ENCODE assay signal across 9 cellular contexts in the genomic region with DNA sequence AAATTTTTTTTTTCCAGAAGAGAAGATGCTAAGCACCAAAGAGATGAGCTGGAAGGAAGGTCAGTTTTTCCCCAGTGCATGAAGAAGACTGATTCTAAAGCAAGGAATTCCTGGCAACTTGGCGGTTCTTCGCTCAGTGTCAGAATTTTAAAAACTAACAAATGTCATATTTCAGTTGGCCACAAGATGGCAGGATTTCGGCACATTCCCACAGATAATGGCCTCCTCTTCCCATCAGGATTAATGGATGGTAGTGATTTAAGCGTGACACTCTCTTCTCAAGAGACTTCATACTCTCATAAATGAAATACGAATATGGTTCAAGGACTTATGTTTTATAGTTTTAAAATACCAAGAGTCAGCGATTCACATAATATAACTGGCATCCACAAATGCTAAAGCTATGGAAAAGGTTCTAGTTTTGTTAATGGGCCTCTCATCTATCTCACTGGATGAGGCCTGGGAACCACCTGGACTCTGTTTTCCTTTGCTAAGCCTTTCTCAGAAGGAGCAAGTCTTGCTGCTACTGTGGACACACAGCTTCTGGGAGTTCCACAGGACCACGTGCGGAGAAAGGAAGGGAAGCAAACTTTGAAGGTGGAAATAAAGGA. TPM values are rescaled to one million over a fixed set of nuclear protein-coding genes. Genes with fewer than 3 reads are reported as not detected.
A peak's percentile ranks its signal among the peaks of the same experiment; 100 is the strongest.
DNase-seq lines count a peak whose midpoint lies in the region; ATAC-seq and TF ChIP-seq lines count a peak whose summit lies in the region.
"Had no signal": no experiment of that assay in that cellular context is flagged by ENCODE, and none has a peak within 500 bp of the region (broad histone marks: within the 10 kb centered on the region; RNA-seq: fewer than 3 reads in every experiment).

No MANE protein-coding gene starts in this region.

- no peaks in the 10 kb centered on the region for H3K27me3 ChIP-seq in kidney epithelial cell (ENCODE audit: control insufficient read depth, insufficient read depth, low read length)
- H3K27me3 ChIP-seq in uterus = no peaks in the 10 kb centered on the region

- no peaks in the 10 kb centered on the region for H3K9me3 ChIP-seq in uterus

- ATAC-seq in GM21526 (IDR thresholded peaks at IDR 0.05; ENCODE audit: low FRiP score, unreplicated experiment) = no peak

- H3K27ac ChIP-seq in uterus = peak overlapping the region; percentile 80 to 83

- H3K27ac Mint-ChIP-seq in activated naive CD4-positive, alpha-beta T cell treated with anti-CD3 and anti-CD28 coated beads, Interleukin-2, amount 50 U/mL, for 24 hours = peak overlapping the region; percentile 44
- peak overlapping the region in 2 of 5 experiments; percentile 14 to 79 for H3K27ac Mint-ChIP-seq in brain
- H3K27ac Mint-ChIP-seq: dendritic cell treated with granulocyte-macrophage colony-stimulating factor and Interleukin-4, amounts not matched to agents 40 ng/mL and 50 ng/mL, for 4 days had no signal

- intact Hi-C loops in uterus (cut with DNase I; ENCODE audit: low total_unique reads) = loop anchor here (10.0 kb wide), 2 partner anchors 309 to 431 kb away; a partner anchor contains a TSS

- TF ChIP-seq POLR2A in uterus (IDR thresholded peaks at IDR 0.05) = no peak

- H3K36me3 Mint-ChIP-seq in activated naive CD4-positive, alpha-beta T cell treated with anti-CD3 and anti-CD28 coated beads, Interleukin-2, amount 50 U/mL, for 24 hours = no peaks in the 10 kb centered on the region
- no peaks in the 10 kb centered on the region for H3K36me3 Mint-ChIP-seq in brain

- no peak overlapping the region for H3K4me3 Mint-ChIP-seq in activated naive CD4-positive, alpha-beta T cell treated with anti-CD3 and anti-CD28 coated beads, Interleukin-2, amount 50 U/mL, for 24 hours
- H3K4me3 Mint-ChIP-seq in brain = no peak overlapping the region
- H3K4me3 Mint-ChIP-seq: dendritic cell treated with granulocyte-macrophage colony-stimulating factor and Interleukin-4, amounts not matched to agents 40 ng/mL and 50 ng/mL, for 4 days had no signal

- DNase-seq in activated naive CD4-positive, alpha-beta T cell (lab: John Stamatoyannopoulos, UW) = no peak
- DNase-seq in NCI-H1417 (lab: John Stamatoyannopoulos, UW) = peak; percentile 54 to 86 (median 72)
- DNase-seq in kidney epithelial cell (ENCODE audit: low read depth) = no peak
- DNase-seq in uterus = peak in 1 of 2 donors; percentile 45
- no peak for DNase-seq in cortex of kidney (lab: John Stamatoyannopoulos, UW)

- peaks cover 3% of the 10 kb centered on the region for H3K4me1 Mint-ChIP-seq in activated naive CD4-positive, alpha-beta T cell treated with anti-CD3 and anti-CD28 coated beads, Interleukin-2, amount 50 U/mL, for 24 hours
- peaks cover 23% of the 10 kb centered on the region for H3K4me1 Mint-ChIP-seq in brain

- H3K4me3 ChIP-seq in kidney epithelial cell (ENCODE audit: low read depth, low read length) (no peak overlapping the region), uterus (no peak overlapping the region)

- no peaks in the 10 kb centered on the region for H3K36me3 ChIP-seq in kidney epithelial cell (ENCODE audit: control insufficient read depth, insufficient read depth, low read length)
- H3K36me3 ChIP-seq in uterus = no peaks in the 10 kb centered on the region

- peaks cover 0 to 9% of the 10 kb centered on the region in 2 donors for H3K4me1 ChIP-seq in uterus

- H3K9me3 Mint-ChIP-seq in activated naive CD4-positive, alpha-beta T cell treated with anti-CD3 and anti-CD28 coated beads, Interleukin-2, amount 50 U/mL, for 24 hours = no peaks in the 10 kb centered on the region
- peaks cover 0 to 8% (median 2%) of the 10 kb centered on the region in 5 experiments for H3K9me3 Mint-ChIP-seq in brain
- H3K9me3 Mint-ChIP-seq: dendritic cell treated with granulocyte-macrophage colony-stimulating factor and Interleukin-4, amounts not matched to agents 40 ng/mL and 50 ng/mL, for 4 days had no signal

- TF ChIP-seq CTCF in brain (conservative IDR thresholded peaks at IDR 0.05) (peak; percentile 82 to 87), kidney epithelial cell (IDR thresholded peaks at IDR 0.05; ENCODE audit: insufficient read depth, low read length, poor library complexity, severe bottlenecking) (peak; percentile 37), uterus (IDR thresholded peaks at IDR 0.05) (peak; percentile 68 to 75 (median 74))

- H3K27me3 Mint-ChIP-seq in activated naive CD4-positive, alpha-beta T cell treated with anti-CD3 and anti-CD28 coated beads, Interleukin-2, amount 50 U/mL, for 24 hours = no peaks in the 10 kb centered on the region
- no peaks in the 10 kb centered on the region for H3K27me3 Mint-ChIP-seq in brain

RNA-seq across cellular contexts. Expression of a gene that starts 46.1 kb away (rescaled TPM):
- 16.0 TPM for polyA plus RNA-seq in brain (ENCODE audit: insufficient read depth, low read depth, low replicate concordance)
- total RNA-seq in kidney epithelial cell (3.7 and 5.4 TPM in 2 replicates), uterus (10 to 100 TPM in 1 of 4 donors, 1 to 10 TPM in 3; 1.5 to 15.3 (median 8.0) TPM)

RNA-seq across cellular contexts. Expression of a gene that starts 55.0 kb away (rescaled TPM):
- polyA plus RNA-seq in brain (ENCODE audit: insufficient read depth, low read depth, low replicate concordance) = 6.2 TPM
- total RNA-seq in kidney epithelial cell = 1.2 and 1.6 TPM in 2 replicates
- total RNA-seq in uterus = 100 to 1,000 TPM in 3 of 4 donors, 10 to 100 TPM in 1; 61.6 to 236 (median 150) TPM

Comparison
In these comparisons a context has a peak if more than half of its experiments do, and no peak if none do; other contexts are left out.
1. DNase-seq: peak in NCI-H1417 (3 of 3); none in activated naive CD4-positive, alpha-beta T cell (0 of 4), kidney epithelial cell (single experiment) and cortex of kidney (single experiment).
2. RNA of a gene that starts 55.0 kb away (total RNA-seq): 61.6 to 236 TPM in uterus; 1.2 to 1.6 TPM in kidney epithelial cell; every median in the first group is over 10 times any median in the second.
3. Peak in every context shown above with its lines, with median percentiles within 50 percentile points of each other: CTCF ChIP-seq.